ENCODE assay signal across 1 cellular context in the genomic region with DNA sequence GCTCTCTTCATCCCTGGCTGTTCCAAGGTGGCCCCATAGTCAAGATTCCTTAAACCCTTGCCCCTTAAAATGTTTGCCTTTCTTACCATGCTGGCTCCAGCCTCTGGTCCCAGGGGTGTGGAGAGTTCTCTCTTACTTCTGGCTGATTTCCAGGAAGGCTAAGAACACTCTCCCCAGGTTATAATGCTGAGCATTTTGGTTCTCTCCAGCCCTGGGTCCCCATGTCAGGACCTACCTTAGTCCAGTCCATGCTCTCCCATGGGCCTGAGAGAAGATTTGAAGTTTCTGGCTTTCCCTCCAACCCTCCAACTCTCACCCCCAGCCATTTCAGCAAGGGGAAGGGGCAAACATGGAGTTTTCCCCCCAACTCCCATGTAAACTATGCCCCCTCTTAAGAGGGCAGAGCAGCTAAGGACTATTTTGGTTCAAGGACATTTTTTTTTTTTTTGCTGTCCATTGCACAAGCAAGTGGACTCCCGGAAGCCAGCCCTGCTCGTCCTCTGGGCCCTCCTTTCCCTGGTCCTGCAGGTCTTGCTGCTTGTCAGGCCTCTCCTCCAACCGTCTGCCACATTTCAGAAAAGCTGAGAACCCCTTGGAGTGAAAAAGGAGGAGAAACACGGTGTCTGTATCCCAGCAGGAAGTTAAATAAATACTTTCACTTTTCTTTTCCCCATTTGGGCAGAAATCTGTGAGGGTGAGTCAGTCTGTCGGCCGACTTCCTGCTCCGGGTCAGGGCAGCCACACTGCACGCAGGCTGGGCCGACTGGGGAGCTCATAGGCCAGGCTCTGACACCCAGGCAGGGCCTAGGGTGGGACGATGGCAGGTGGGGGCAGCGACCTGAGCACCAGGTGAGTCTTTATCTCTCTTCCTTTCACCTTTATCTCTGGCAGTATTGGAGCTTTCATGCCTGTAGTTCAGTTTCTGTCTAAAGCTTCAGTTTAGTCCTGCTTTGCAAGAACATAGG.
TF ChIP-seq lines count a peak whose summit lies in the region.

Gene SP140L, plus strand, starts transcription at position 741 of the 965 bp plus-strand sequence. Its CDS starts 77 bp downstream, at position 818.

TF ChIP-seq in endothelial cell of umbilical vein, 7 proteins besides CTCF, POLR2A, EP300 and RAD21 (continued from another document):
- peak; percentile 59 for TF ChIP-seq JUN (IDR thresholded peaks at IDR 0.05; ENCODE audit: borderline replicate concordance, insufficient read depth, insufficient read length, low read depth)
- TF ChIP-seq FOS (IDR thresholded peaks at IDR 0.05; ENCODE audit: borderline replicate concordance, insufficient read depth, low read length): peak; percentile 91
- peak; percentile 60 for TF ChIP-seq POLR2AphosphoS5 (IDR thresholded peaks at IDR 0.05; ENCODE audit: insufficient read depth, low read depth, low read length)
- TF ChIP-seq GATA2 (IDR thresholded peaks at IDR 0.05; ENCODE audit: insufficient read depth, insufficient read length, low read depth, low read length): no peak
